ENCODE assay signal across 9 cellular contexts in the genomic region with DNA sequence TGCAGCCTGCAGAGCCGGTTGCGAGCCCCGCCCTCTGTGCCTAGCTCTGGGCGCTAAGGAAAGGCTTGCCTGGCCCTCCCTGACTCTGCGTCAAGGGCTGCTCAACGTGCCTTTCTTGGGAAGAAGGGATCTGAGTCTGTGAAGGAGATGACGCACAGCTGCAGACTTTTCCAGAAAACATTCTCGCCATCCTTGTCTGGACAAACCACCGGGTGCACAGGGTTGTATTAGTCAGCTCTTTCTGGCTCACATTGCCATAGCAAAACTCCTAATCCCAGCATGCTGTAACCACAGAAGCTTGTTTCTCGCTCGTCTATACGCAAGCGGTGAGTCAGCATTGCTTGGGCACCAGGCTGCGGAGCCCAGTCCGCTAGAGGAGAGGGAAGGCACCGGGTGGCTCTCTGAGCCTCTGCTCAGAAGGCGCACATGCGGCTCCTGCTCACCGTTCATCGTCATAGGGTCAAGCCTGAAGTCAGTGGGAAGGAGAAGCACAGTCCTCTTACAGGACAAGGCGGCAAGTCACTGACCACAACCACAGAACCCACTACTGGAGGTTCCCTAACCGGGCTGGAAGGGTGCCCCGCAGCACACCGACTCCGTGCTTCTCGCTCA. TPM values are rescaled to one million over a fixed set of nuclear protein-coding genes. Genes with fewer than 3 reads are reported as not detected.
DNase-seq lines count a peak whose midpoint lies in the region; ATAC-seq and TF ChIP-seq lines count a peak whose summit lies in the region.
"Had no signal": no experiment of that assay in that cellular context is flagged by ENCODE, and none has a peak within 500 bp of the region (broad histone marks: within the 10 kb centered on the region; RNA-seq: fewer than 3 reads in every experiment).

No MANE protein-coding gene starts in this region.

- DNase-seq in activated CD8-positive, alpha-beta memory T cell treated with anti-CD3 and anti-CD28 coated beads, Interleukin-2, amount 50 U/mL, for 48 hours: peak; percentile 63
- DNase-seq in activated CD8-positive, alpha-beta memory T cell treated with anti-CD3 and anti-CD28 coated beads for 24 hours: no peak
- DNase-seq in RWPE2 (ENCODE audit: low spot score) (peak; percentile 96), sciatic nerve (ENCODE audit: low spot score) (peak; percentile 68), mesenteric fat pad (ENCODE audit: low spot score) (no peak), cortex of kidney (lab: John Stamatoyannopoulos, UW) (no peak)

- TF ChIP-seq CTCF in RWPE2 (IDR thresholded peaks at IDR 0.05; ENCODE audit: poor library complexity, severe bottlenecking): no peak

- no peaks in the 10 kb centered on the region for H3K27me3 ChIP-seq in RWPE2 (ENCODE audit: insufficient read depth, poor library complexity, severe bottlenecking)

- H3K4me1 ChIP-seq in RWPE2 (ENCODE audit: insufficient read depth, poor library complexity, severe bottlenecking): peaks cover 9% of the 10 kb centered on the region

- H3K9me3 ChIP-seq in RWPE2 (ENCODE audit: severe bottlenecking): no peaks in the 10 kb centered on the region

- intact Hi-C loops in sciatic nerve (cut with DNase I): no loop called here

- H3K36me3 ChIP-seq in RWPE2 (ENCODE audit: low read depth): no peaks in the 10 kb centered on the region

- H3K27ac ChIP-seq in RWPE2 (ENCODE audit: poor library complexity, severe bottlenecking): peak overlapping the region; percentile 72

- H3K4me3 ChIP-seq in RWPE2 (ENCODE audit: severe bottlenecking): no peak overlapping the region

- peak; percentile 96 for ATAC-seq in RWPE2 (ENCODE audit: low read depth)
- ATAC-seq in esophagus mucosa: peak; percentile 92
- ATAC-seq in sciatic nerve: peak; percentile 88
- no peak for ATAC-seq in GM18909 (IDR thresholded peaks at IDR 0.05; ENCODE audit: poor library complexity, unreplicated experiment)

RNA-seq across cellular contexts. Expression of a gene that starts 2.2 kb away (rescaled TPM):
- not detected for total RNA-seq in esophagus mucosa
- total RNA-seq in sciatic nerve: not detected
- total RNA-seq in mesenteric fat pad: not detected
- total RNA-seq: activated CD8-positive, alpha-beta memory T cell treated with anti-CD3 and anti-CD28 coated beads for 36 hours had no signal

RNA-seq across cellular contexts. Expression of a gene that starts 22.6 kb away (rescaled TPM):
- total RNA-seq in esophagus mucosa (not detected), sciatic nerve (not detected), mesenteric fat pad (not detected)
- total RNA-seq: activated CD8-positive, alpha-beta memory T cell treated with anti-CD3 and anti-CD28 coated beads for 36 hours had no signal

RNA-seq across cellular contexts. Expression of a gene that starts 23.6 kb away (rescaled TPM):
- total RNA-seq in esophagus mucosa (0.16 TPM), sciatic nerve (1.7 TPM), mesenteric fat pad (4.1 TPM)
- total RNA-seq: activated CD8-positive, alpha-beta memory T cell treated with anti-CD3 and anti-CD28 coated beads for 36 hours had no signal

RNA-seq across cellular contexts. Expression of a gene that starts 38.2 kb away (rescaled TPM):
- total RNA-seq in esophagus mucosa: not detected
- 1.2 TPM for total RNA-seq in sciatic nerve
- total RNA-seq in mesenteric fat pad: 1.3 TPM
- total RNA-seq: activated CD8-positive, alpha-beta memory T cell treated with anti-CD3 and anti-CD28 coated beads for 36 hours had no signal

RNA-seq across cellular contexts. Expression of a gene that starts 54.0 kb away (rescaled TPM):
- total RNA-seq in esophagus mucosa (0.12 TPM), sciatic nerve (3.8 TPM), mesenteric fat pad (7.3 TPM)
- total RNA-seq: activated CD8-positive, alpha-beta memory T cell treated with anti-CD3 and anti-CD28 coated beads for 36 hours had no signal

Comparison
In these comparisons a context has a peak if more than half of its experiments do, and no peak if none do; other contexts are left out.
1. DNase-seq: peak in activated CD8-positive, alpha-beta memory T cell treated with anti-CD3 and anti-CD28 coated beads, Interleukin-2, amount 50 U/mL, for 48 hours (single experiment), RWPE2 (single experiment) and sciatic nerve (single experiment); none in activated CD8-positive, alpha-beta memory T cell treated with anti-CD3 and anti-CD28 coated beads for 24 hours (single experiment), mesenteric fat pad (single experiment) and cortex of kidney (single experiment).